Comparison of ENCODE assay signal across 8 cellular contexts in the genomic region with DNA sequence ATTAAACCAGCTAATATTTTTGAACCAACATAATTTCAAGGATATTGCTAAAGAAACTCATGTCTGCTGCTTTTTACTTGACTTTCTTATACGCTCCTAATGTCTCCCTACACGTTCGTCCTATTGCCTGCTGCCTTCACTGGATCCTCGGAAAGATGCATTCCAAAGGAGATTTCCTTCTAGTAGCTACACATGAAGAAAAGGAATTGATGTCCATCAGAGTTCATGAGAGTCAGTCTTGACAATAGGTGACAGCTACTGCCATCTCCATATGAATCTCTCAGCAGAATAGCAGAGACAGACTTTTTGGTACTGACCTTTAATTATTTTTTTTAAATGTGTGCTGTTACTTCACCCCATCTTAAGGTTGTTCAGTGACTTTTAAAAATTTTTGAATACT. TPM values are rescaled to one million over a fixed set of nuclear protein-coding genes. Genes with fewer than 3 reads are reported as not detected.
"Had no signal": no experiment of that assay in that cellular context is flagged by ENCODE, and none has a peak within 500 bp of the region (broad histone marks: within the 10 kb centered on the region; RNA-seq: fewer than 3 reads in every experiment).

No MANE protein-coding gene starts in this region.

- H3K4me3 Mint-ChIP-seq: GM23338, H9, HFFc6, IgD-negative memory B cell had no signal

- H3K4me1 Mint-ChIP-seq: IgD-negative memory B cell had no signal

- H3K27ac Mint-ChIP-seq: GM23338, H9, HFFc6, IgD-negative memory B cell had no signal

- H3K4me3 ChIP-seq: GM23338 had no signal

- ATAC-seq: GM23338, HCT116, HepG2 had no signal

- DNase-seq: H9, HFFc6 had no signal

- H3K36me3 Mint-ChIP-seq: IgD-negative memory B cell had no signal

- H3K4me2 ChIP-seq: GM23338 had no signal

- H3K27ac ChIP-seq: HL-60 had no signal

RNA-seq across cellular contexts. Expression of a gene that starts 24.2 kb away (rescaled TPM):
- total RNA-seq: HepG2, HFFc6, HT1080 had no signal
- polyA plus RNA-seq: IgD-negative memory B cell had no signal
